Comparison of ENCODE assay signal across 11 cellular contexts in the genomic region with DNA sequence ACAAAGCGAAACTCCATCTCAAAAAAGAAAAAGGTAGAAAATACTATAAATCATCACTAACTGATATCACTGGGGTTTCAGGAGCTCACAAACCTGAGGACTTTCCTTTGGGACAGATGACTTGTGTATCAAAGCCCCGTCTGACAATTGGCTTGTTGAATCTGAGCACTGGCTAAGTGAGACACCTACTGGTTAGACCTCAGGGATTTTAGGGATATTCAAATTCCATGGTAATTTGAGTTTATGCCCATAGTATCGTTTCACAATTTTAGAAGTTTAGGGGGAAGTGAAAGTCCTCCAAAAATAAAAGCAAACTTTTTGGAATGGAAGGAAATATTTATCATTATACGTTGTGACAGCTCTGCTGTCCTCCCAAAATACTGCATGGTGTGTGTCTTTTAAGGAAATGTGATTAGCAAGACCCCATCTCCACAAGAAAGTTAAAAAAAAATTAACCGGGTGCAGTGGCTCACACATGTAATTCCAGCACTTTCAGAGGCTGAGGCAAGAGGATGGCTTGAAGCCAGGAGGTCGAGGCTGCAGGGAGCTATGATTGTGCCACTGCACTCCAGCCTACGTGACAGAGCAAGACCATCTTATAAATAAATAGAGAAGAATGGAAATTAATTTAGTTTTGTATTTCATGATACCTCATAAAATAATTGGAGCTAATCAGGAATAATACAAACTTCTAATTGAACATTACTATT. TPM values are rescaled to one million over a fixed set of nuclear protein-coding genes. Genes with fewer than 3 reads are reported as not detected.
DNase-seq lines count a peak whose midpoint lies in the region; ATAC-seq and TF ChIP-seq lines count a peak whose summit lies in the region.
"Had no signal": no experiment of that assay in that cellular context is flagged by ENCODE, and none has a peak within 500 bp of the region (broad histone marks: within the 10 kb centered on the region; RNA-seq: fewer than 3 reads in every experiment).

No MANE protein-coding gene starts in this region.

- H3K4me1 Mint-ChIP-seq in HFFc6 (ENCODE audit: low read depth): peaks cover 52% of the 10 kb centered on the region

- no peaks in the 10 kb centered on the region for H3K9me3 ChIP-seq in SK-N-MC (ENCODE audit: low read depth, low read length)
- H3K9me3 ChIP-seq: testis had no signal

- TF ChIP-seq CTCF in AG10803 (conservative IDR thresholded peaks at IDR 0.05; ENCODE audit: low read length): peak; percentile 53
- peak; percentile 61 for TF ChIP-seq CTCF in HFFc6 (IDR thresholded peaks at IDR 0.05)

- no peak overlapping the region for H3K27ac Mint-ChIP-seq in HFFc6
- H3K27ac Mint-ChIP-seq: WTC11 had no signal

- H3K9ac ChIP-seq in SK-N-MC (ENCODE audit: insufficient read length): no peak overlapping the region

- H3K27me3 Mint-ChIP-seq in HFFc6 (ENCODE audit: insufficient read depth): peaks cover 2% of the 10 kb centered on the region; the same call in 1 of the 2 replicates

- H3K36me3 ChIP-seq in SK-N-MC (ENCODE audit: insufficient read depth, low read length): no peaks in the 10 kb centered on the region

- no peaks in the 10 kb centered on the region for H3K9me3 Mint-ChIP-seq in HFFc6

- no peak overlapping the region for H3K27ac ChIP-seq in SK-N-MC
- H3K27ac ChIP-seq: testis had no signal

- H3K4me3 ChIP-seq in AG10803 (ENCODE audit: low read length): no peak overlapping the region
- H3K4me3 ChIP-seq in SK-N-MC: no peak overlapping the region
- H3K4me3 ChIP-seq: testis had no signal

- DNase-seq in AG10803 (ENCODE audit: low read depth) (peak; percentile 58), HFFc6 (no peak), SK-N-MC (ENCODE audit: low read depth, low spot score) (peak; percentile 14), globus pallidus (ENCODE audit: low spot score) (peak; percentile 12), T-helper 9 cell (no peak)
- no peak for DNase-seq in activated naive CD4-positive, alpha-beta T cell treated with anti-CD3 and anti-CD28 coated beads, Interleukin-2, amount 50 U/mL, for 16 hours
- DNase-seq: NCI-H1092 treated with DMSO at 0.1 percent for 48 hours, testis had no signal

- H3K36me3 Mint-ChIP-seq in HFFc6 (ENCODE audit: low read depth): peaks cover 43% of the 10 kb centered on the region

- H3K4me3 Mint-ChIP-seq in HFFc6: no peak overlapping the region
- H3K4me3 Mint-ChIP-seq: WTC11 had no signal

- no peak for ATAC-seq in HG02678 (IDR thresholded peaks at IDR 0.05; ENCODE audit: unreplicated experiment)
- ATAC-seq in GM18909 (IDR thresholded peaks at IDR 0.05; ENCODE audit: poor library complexity, unreplicated experiment): no peak
- ATAC-seq: WTC11 had no signal

RNA-seq across cellular contexts. Expression of a gene that starts 49.2 kb away (rescaled TPM):
- 1 to 10 TPM; 5.2 to 6.5 (median 5.4) TPM for total RNA-seq in HFFc6 (2021; fragmentation: NEBNext Ultra II Directional; extraction: Animal tissue kit (Norgen Biotek cat#: 25700))

Comparison
In these comparisons a context has a peak if more than half of its experiments do, and no peak if none do; other contexts are left out.
1. DNase-seq: peak in AG10803 (single experiment), SK-N-MC (single experiment) and globus pallidus (single experiment); none in HFFc6 (single experiment), T-helper 9 cell (single experiment) and activated naive CD4-positive, alpha-beta T cell treated with anti-CD3 and anti-CD28 coated beads, Interleukin-2, amount 50 U/mL, for 16 hours (single experiment).